Comparison of ENCODE assay signal across 9 cellular contexts in genomic region chr18:26460449-26461091, GRCh38.
DNase-seq lines count a peak whose midpoint lies in the region; ATAC-seq, FAIRE-seq and TF ChIP-seq lines count a peak whose summit lies in the region.
"Had no signal": no experiment of that assay in that cellular context is flagged by ENCODE, and none has a peak within 500 bp of the region (broad histone marks: within the 10 kb centered on the region; RNA-seq: fewer than 3 reads in every experiment).

No MANE protein-coding gene starts in this region.

- H3K4me3 Mint-ChIP-seq in nephron progenitor cell: no peak overlapping the region
- H3K4me3 Mint-ChIP-seq: central memory CD8-positive, alpha-beta T cell had no signal

- H3K27me3 ChIP-seq in small intestine (ENCODE audit: control insufficient read depth in 2 of 2, insufficient read depth in 2 of 2, low read length in 2 of 2): no peaks in the 10 kb centered on the region

- no peaks in the 10 kb centered on the region for H3K9me3 ChIP-seq in mucosa of descending colon
- H3K9me3 ChIP-seq in small intestine (ENCODE audit: control insufficient read depth, low read depth): no peaks in the 10 kb centered on the region

- H3K27ac Mint-ChIP-seq in nephron progenitor cell: no peak overlapping the region

- peaks cover 12% of the 10 kb centered on the region for H3K27me3 Mint-ChIP-seq in nephron progenitor cell (ENCODE audit: low read depth, poor library complexity)
- H3K27me3 Mint-ChIP-seq: central memory CD8-positive, alpha-beta T cell had no signal

- peak overlapping the region in 1 of 2 donors; percentile 60 for H3K27ac ChIP-seq in small intestine (ENCODE audit: low read depth in 1 of 2, low read length in 1 of 2)

- no peak for FAIRE-seq in small intestine (lab: Jason Lieb, UNC)

- H3K36me3 Mint-ChIP-seq in nephron progenitor cell (ENCODE audit: low read depth): peaks cover 87% of the 10 kb centered on the region

- intact Hi-C loops in mucosa of descending colon (cut with DNase I, micrococcal nuclease): no loop called here

- H3K9me3 Mint-ChIP-seq in nephron progenitor cell: no peaks in the 10 kb centered on the region
- H3K9me3 Mint-ChIP-seq: central memory CD8-positive, alpha-beta T cell had no signal

- 29 to 49% (median 31%) methylated on average over 4 of the region's 4 CpGs for WGBS in small intestine, 3 donors

- DNase-seq in NCI-H748 (lab: John Stamatoyannopoulos, UW; ENCODE audit: unreplicated experiment) (peak; percentile 99), mucosa of descending colon (no peak), small intestine (no peak), NCI-H1436 (lab: John Stamatoyannopoulos, UW) (no peak), nephron progenitor cell (no peak), pons (ENCODE audit: low spot score) (no peak)

- H3K4me1 ChIP-seq in mucosa of descending colon (ENCODE audit: low read depth) (no peaks in the 10 kb centered on the region), small intestine (ENCODE audit: control insufficient read depth in 2 of 2, insufficient read depth in 1 of 2, low read depth in 1 of 2, low read length in 1 of 2) (no peaks in the 10 kb centered on the region)

- ATAC-seq in GM19043 (IDR thresholded peaks at IDR 0.05; ENCODE audit: low read depth, unreplicated experiment): peak; percentile 73
- peak; percentile 67 for ATAC-seq in HG02973 (IDR thresholded peaks at IDR 0.05; ENCODE audit: unreplicated experiment)
- peak; percentile 43 for ATAC-seq in mucosa of descending colon

- TF ChIP-seq CTCF in mucosa of descending colon (IDR thresholded peaks at IDR 0.05) (no peak), nephron progenitor cell (IDR thresholded peaks at IDR 0.05) (no peak)

- H3K4me1 Mint-ChIP-seq in nephron progenitor cell: peaks cover 38% of the 10 kb centered on the region
- H3K4me1 Mint-ChIP-seq: central memory CD8-positive, alpha-beta T cell had no signal

- H3K4me3 ChIP-seq in mucosa of descending colon: no peak overlapping the region
- no peak overlapping the region for H3K4me3 ChIP-seq in small intestine (ENCODE audit: low read depth in 1 of 2, low read length in 2 of 2)

- no peaks in the 10 kb centered on the region for H3K36me3 ChIP-seq in mucosa of descending colon (ENCODE audit: low read depth)
- no peaks in the 10 kb centered on the region for H3K36me3 ChIP-seq in small intestine (ENCODE audit: control insufficient read depth in 2 of 2, insufficient read depth in 2 of 2, low read length in 2 of 2)
